Comparison of ENCODE assay signal across 15 cellular contexts in genomic region chr4:139607302-139608060, GRCh38. TPM values are rescaled to one million over a fixed set of nuclear protein-coding genes. Genes with fewer than 3 reads are reported as not detected.
A peak's percentile ranks its signal among the peaks of the same experiment; 100 is the strongest.
DNase-seq lines count a peak whose midpoint lies in the region; ATAC-seq, FAIRE-seq and TF ChIP-seq lines count a peak whose summit lies in the region.
"Had no signal": no experiment of that assay in that cellular context is flagged by ENCODE, and none has a peak within 500 bp of the region (broad histone marks: within the 10 kb centered on the region; RNA-seq: fewer than 3 reads in every experiment).

No MANE protein-coding gene starts in this region.

- FAIRE-seq in frontal cortex (lab: Jason Lieb, UNC) (no peak), pancreas (lab: Jason Lieb, UNC) (no peak)
- FAIRE-seq: TTC549, urothelium cell line had no signal

- H3K27me3 ChIP-seq in osteoblast (ENCODE audit: insufficient read depth, low read length) (peaks cover 46% of the 10 kb centered on the region), pancreas (no peaks in the 10 kb centered on the region)
- H3K27me3 ChIP-seq: heart right ventricle had no signal

- no peaks in the 10 kb centered on the region for H3K36me3 Mint-ChIP-seq in HFFc6 (ENCODE audit: low read depth)
- H3K36me3 Mint-ChIP-seq in central memory CD8-positive, alpha-beta T cell (ENCODE audit: insufficient read depth), result peaks cover 2% of the 10 kb centered on the region

- no peaks in the 10 kb centered on the region for H3K79me2 ChIP-seq in osteoblast (ENCODE audit: insufficient read depth, low read length)

- H3K9me3 ChIP-seq in osteoblast (ENCODE audit: low read depth, low read length) (peaks cover 4% of the 10 kb centered on the region), pancreas (no peaks in the 10 kb centered on the region)
- H3K9me3 ChIP-seq: heart right ventricle had no signal

- intact Hi-C loops in pancreas (cut with DNase I), result no loop called here

- peak overlapping the region; percentile 80 for H3K27ac Mint-ChIP-seq in HFFc6
- no peak overlapping the region for H3K27ac Mint-ChIP-seq in central memory CD8-positive, alpha-beta T cell (ENCODE audit: low read depth)

- H3K4me1 ChIP-seq in osteoblast (ENCODE audit: insufficient read depth, low read length) (peaks cover 30% of the 10 kb centered on the region), pancreas (peaks cover 0 to 6% (median 0%) of the 10 kb centered on the region in 3 donors)

- H3K4me3 ChIP-seq in osteoblast (ENCODE audit: insufficient read depth, low read length) (peak overlapping the region; percentile 5), pancreas (no peak overlapping the region)

- H3K27ac ChIP-seq in osteoblast (ENCODE audit: low read depth, low read length) (no peak overlapping the region), pancreas (no peak overlapping the region)

- H3K9me3 Mint-ChIP-seq in HFFc6, result no peaks in the 10 kb centered on the region
- no peaks in the 10 kb centered on the region for H3K9me3 Mint-ChIP-seq in central memory CD8-positive, alpha-beta T cell

- H2AFZ ChIP-seq in osteoblast (ENCODE audit: low read length), result no peak overlapping the region

- H3K4me1 Mint-ChIP-seq in HFFc6 (ENCODE audit: low read depth), result peaks cover 44% of the 10 kb centered on the region
- H3K4me1 Mint-ChIP-seq in central memory CD8-positive, alpha-beta T cell, result peaks cover 10% of the 10 kb centered on the region

- peak overlapping the region; percentile 62 for H3K4me2 ChIP-seq in osteoblast (ENCODE audit: insufficient read depth, low read length)

- DNase-seq in AG20443 (ENCODE audit: low spot score) (peak; percentile 20), HFFc6 (no peak), osteoblast (ENCODE audit: insufficient read length, low spot score, missing footprints) (peak; percentile 52), germinal center (ENCODE audit: low spot score) (no peak), frontal cortex (ENCODE audit: low spot score in 2 of 2) (no peak), pancreas (no peak), NCI-H146 (lab: John Stamatoyannopoulos, UW) (no peak)
- DNase-seq in central memory CD8-positive, alpha-beta T cell (ENCODE audit: low spot score in 2 of 2), result no peak
- DNase-seq: activated CD4-positive, alpha-beta T cell treated with anti-CD3 and anti-CD28 coated beads, Interleukin-2, amount 50 U/mL, for 4 hours; heart right ventricle; islet precursor cell; NCI-H1930; stimulated activated naive CD8-positive, alpha-beta T cell treated with anti-CD3 and anti-CD28 coated beads, Interleukin-15, Interleukin-2, amounts not matched to agents 100 U/mL and 50 U/mL, for 24 hours had no signal

- no peaks in the 10 kb centered on the region for H4K20me1 ChIP-seq in osteoblast (ENCODE audit: insufficient read depth, low read length)

- no peaks in the 10 kb centered on the region; the same call in none of the 2 replicates for H3K27me3 Mint-ChIP-seq in HFFc6 (ENCODE audit: insufficient read depth)
- H3K27me3 Mint-ChIP-seq in central memory CD8-positive, alpha-beta T cell, result peaks cover 20% of the 10 kb centered on the region

- no peaks in the 10 kb centered on the region for H3K36me3 ChIP-seq in osteoblast (ENCODE audit: insufficient read depth, low read length)
- H3K36me3 ChIP-seq in pancreas, result no peaks in the 10 kb centered on the region
- H3K36me3 ChIP-seq: heart right ventricle had no signal

- WGBS in pancreas, 2 donors, result 39 to 58% methylated on average over 5 of the region's 5 CpGs

- H3K4me3 Mint-ChIP-seq in HFFc6, result peak overlapping the region; percentile 49
- peak overlapping the region; percentile 63 for H3K4me3 Mint-ChIP-seq in central memory CD8-positive, alpha-beta T cell

- no peak for ATAC-seq in central memory CD8-positive, alpha-beta T cell (replicated peaks; ENCODE audit: extremely low read depth, poor library complexity, severe bottlenecking)
- ATAC-seq in pancreas, result no peak

- no peak for TF ChIP-seq CTCF in HFFc6 (IDR thresholded peaks at IDR 0.05)
- TF ChIP-seq CTCF in osteoblast (IDR thresholded peaks at IDR 0.05; ENCODE audit: extremely low read depth, low read depth, low read length), result no peak
- TF ChIP-seq CTCF in pancreas (IDR thresholded peaks at IDR 0.05), result no peak

RNA-seq across cellular contexts. Expression of gene SETD7, which starts 51.5 kb away (rescaled TPM):
- 10 to 100 TPM; 61.5 to 86.6 (median 67.9) TPM for total RNA-seq in HFFc6 (2021; fragmentation: NEBNext Ultra II Directional; extraction: Animal tissue kit (Norgen Biotek cat#: 25700))
- total RNA-seq in osteoblast (99.5 and 108 TPM in 2 replicates), frontal cortex (28.5 TPM), pancreas (10 to 100 TPM; 14.5 to 25.1 (median 18.3) TPM)
- 1 to 10 TPM; 7.1 to 7.3 TPM for polyA plus RNA-seq in pancreas

RNA-seq across cellular contexts. Expression of gene MGST2, which starts 58.1 kb away (rescaled TPM):
- 10 to 100 TPM in 1 of 6 experiments, 1 to 10 TPM in 5; 5.0 to 11.4 (median 5.7) TPM for total RNA-seq in HFFc6 (2021; fragmentation: NEBNext Ultra II Directional; extraction: Animal tissue kit (Norgen Biotek cat#: 25700))
- total RNA-seq in osteoblast (2.4 and 6.2 TPM in 2 replicates), frontal cortex (4.1 TPM), pancreas (10 to 100 TPM; 23.9 to 48.2 (median 30.4) TPM)
- 10 to 100 TPM; 52.8 to 60.8 TPM for polyA plus RNA-seq in pancreas

Comparison
In these comparisons a context has a peak if more than half of its experiments do, and no peak if none do; other contexts are left out.
1. DNase-seq: peak in AG20443 (single experiment) and osteoblast (single experiment); none in HFFc6 (single experiment), central memory CD8-positive, alpha-beta T cell (0 of 2), germinal center (single experiment), frontal cortex (0 of 2), pancreas (0 of 6) and NCI-H146 (single experiment).